ENCODE assay signal across 20 cellular contexts in the genomic region with DNA sequence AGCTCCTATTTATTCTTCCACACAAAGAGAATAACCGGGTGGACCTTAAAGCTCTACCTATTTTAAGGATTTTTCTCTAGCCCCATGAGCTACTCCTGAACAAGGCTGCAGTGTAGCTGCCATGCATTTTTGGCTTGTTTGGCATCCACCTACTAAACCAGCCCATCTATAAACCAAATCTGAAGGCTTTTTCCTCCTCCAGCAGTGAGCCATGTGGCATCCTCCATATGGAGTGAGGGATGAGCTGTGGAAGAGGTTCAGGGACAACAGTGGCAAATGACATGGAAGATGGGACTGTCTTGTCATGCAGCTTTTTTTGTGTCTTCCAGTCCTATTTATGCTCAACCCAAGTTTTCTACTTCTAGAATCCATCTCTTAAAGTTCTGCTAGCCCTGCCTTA.
"Had no signal": no experiment of that assay in that cellular context is flagged by ENCODE, and none has a peak within 500 bp of the region (broad histone marks: within the 10 kb centered on the region; RNA-seq: fewer than 3 reads in every experiment).

No MANE protein-coding gene starts in this region.

- ATAC-seq: effector memory CD8-positive, alpha-beta T cell; esophagus mucosa; gastrocnemius medialis; heart right ventricle; left cardiac atrium; left lung; left ventricle myocardium superior; lower lobe of right lung had no signal

- DNase-seq: colonic mucosa; cortex of kidney; effector CD8-positive, alpha-beta T cell; effector memory CD8-positive, alpha-beta T cell; endodermal cell; erythroblast; esophagus squamous epithelium; foreskin fibroblast; foreskin melanocyte; gastrocnemius medialis; glutamatergic neuron; head of caudate nucleus; heart right ventricle; hippocampal formation; left cardiac atrium; left lung; left ventricle myocardium superior; lower lobe of right lung; mesenchymal stem cell had no signal
